Comparison of ENCODE assay signal across 8 cellular contexts in the genomic region with DNA sequence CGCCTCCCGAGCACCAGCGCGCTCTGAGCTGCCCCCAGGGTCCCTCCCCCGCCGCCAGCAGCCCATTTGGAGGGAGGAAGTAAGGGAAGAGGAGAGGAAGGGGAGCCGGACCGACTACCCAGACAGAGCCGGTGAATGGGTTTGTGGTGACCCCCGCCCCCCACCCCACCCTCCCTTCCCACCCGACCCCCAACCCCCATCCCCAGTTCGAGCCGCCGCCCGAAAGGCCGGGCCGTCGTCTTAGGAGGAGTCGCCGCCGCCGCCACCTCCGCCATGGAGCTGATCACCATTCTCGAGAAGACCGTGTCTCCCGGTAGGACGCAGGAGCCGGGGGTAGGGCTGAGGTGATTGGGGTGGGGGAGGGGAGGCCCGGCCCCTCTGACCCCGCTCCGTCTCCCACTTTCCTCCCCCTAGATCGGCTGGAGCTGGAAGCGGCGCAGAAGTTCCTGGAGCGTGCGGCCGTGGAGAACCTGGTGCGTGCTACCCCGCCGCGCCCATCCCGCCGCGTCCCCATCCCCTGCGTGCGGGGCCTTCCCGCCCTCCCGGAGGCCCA. TPM values are rescaled to one million over a fixed set of nuclear protein-coding genes. Genes with fewer than 3 reads are reported as not detected.
A peak's percentile ranks its signal among the peaks of the same experiment; 100 is the strongest.
DNase-seq lines count a peak whose midpoint lies in the region; ATAC-seq, FAIRE-seq and TF ChIP-seq lines count a peak whose summit lies in the region.

No MANE protein-coding gene starts in this region.

- no peaks in the 10 kb centered on the region for H3K27me3 Mint-ChIP-seq in activated B cell treated with CpG ODN at 0.5 μM for 24 hours
- H3K27me3 Mint-ChIP-seq in progenitor cell of endocrine pancreas = no peaks in the 10 kb centered on the region

- H3K27ac Mint-ChIP-seq in activated B cell treated with CpG ODN at 0.5 μM for 24 hours = peak overlapping the region; percentile 99
- peak overlapping the region; percentile 96 for H3K27ac Mint-ChIP-seq in progenitor cell of endocrine pancreas

- CTCF ChIA-PET in activated B cell treated with CpG ODN at 0.5 μM for 24 hours (lab: Charles Lee) = interaction anchor here (0.8 to 1.9 kb wide), 3 partner anchors 14 to 48 kb away, joined by 3 to 12 read pairs (median 7); no protein-coding TSS in a partner anchor

- no peak for DNase-seq in activated B cell treated with CpG ODN at 0.5 μM for 24 hours
- no peak for DNase-seq in fibroblast of mammary gland (ENCODE audit: low read depth)
- no peak for DNase-seq in progenitor cell of endocrine pancreas (ENCODE audit: low spot score, unreplicated experiment)
- DNase-seq in SHP77 (lab: John Stamatoyannopoulos, UW) = no peak
- DNase-seq in frontal cortex (ENCODE audit: low spot score in 2 of 2) = no peak
- DNase-seq in NCI-H128 (lab: John Stamatoyannopoulos, UW; ENCODE audit: unreplicated experiment) = no peak

- TF ChIP-seq CTCF in activated B cell treated with CpG ODN at 0.5 μM for 24 hours (IDR thresholded peaks at IDR 0.05) (no peak), fibroblast of mammary gland (conservative IDR thresholded peaks at IDR 0.05; ENCODE audit: control insufficient read depth, insufficient read depth, low read depth, low read length) (no peak), progenitor cell of endocrine pancreas (IDR thresholded peaks at IDR 0.05; ENCODE audit: unreplicated experiment) (no peak)

- H3K4me3 Mint-ChIP-seq in activated B cell treated with CpG ODN at 0.5 μM for 24 hours (peak overlapping the region; percentile 99), progenitor cell of endocrine pancreas (ENCODE audit: low read depth) (peak overlapping the region; percentile 80)

- intact Hi-C loops in activated B cell treated with CpG ODN at 0.5 μM for 24 hours (cut with micrococcal nuclease) = loop anchor here (1.0 to 10.0 kb wide), 5 partner anchors 10 to 1712 kb away; a partner anchor contains a TSS

- H3K36me3 Mint-ChIP-seq in activated B cell treated with CpG ODN at 0.5 μM for 24 hours (ENCODE audit: low read depth) (peaks cover 46% of the 10 kb centered on the region), progenitor cell of endocrine pancreas (ENCODE audit: insufficient read depth) (peaks cover 22% of the 10 kb centered on the region)

- H3K9me3 Mint-ChIP-seq in activated B cell treated with CpG ODN at 0.5 μM for 24 hours = no peaks in the 10 kb centered on the region
- no peaks in the 10 kb centered on the region for H3K9me3 Mint-ChIP-seq in progenitor cell of endocrine pancreas (ENCODE audit: low read depth)

- FAIRE-seq in frontal cortex (lab: Jason Lieb, UNC) = no peak

- ATAC-seq in HG02759 (IDR thresholded peaks at IDR 0.05; ENCODE audit: unreplicated experiment) = peak; percentile 2
- ATAC-seq in activated B cell treated with CpG ODN at 0.5 μM for 24 hours (ENCODE audit: low read depth) = peak; percentile 10

- POLR2A ChIA-PET in activated B cell treated with CpG ODN at 0.5 μM for 24 hours (lab: Charles Lee) = interaction anchor here (0.6 to 3.3 kb wide), 32 partner anchors 8 to 1455 kb away, joined by 3 to 84 read pairs (median 4); a partner anchor contains a TSS

- H3K4me3 ChIP-seq in GM08714 (ENCODE audit: low read length) = peak overlapping the region; percentile 88
- peak overlapping the region; percentile 73 for H3K4me3 ChIP-seq in fibroblast of mammary gland (ENCODE audit: control insufficient read depth, low read depth, low read length)

- H3K4me1 Mint-ChIP-seq in activated B cell treated with CpG ODN at 0.5 μM for 24 hours = peaks cover 56% of the 10 kb centered on the region
- peaks cover 38% of the 10 kb centered on the region for H3K4me1 Mint-ChIP-seq in progenitor cell of endocrine pancreas (ENCODE audit: low read depth)

RNA-seq across cellular contexts. Expression of a gene that starts 0.3 kb away (rescaled TPM):
- total RNA-seq in activated B cell treated with CpG ODN at 0.5 μM for 24 hours (361 and 365 TPM in 2 replicates), progenitor cell of endocrine pancreas (379 and 386 TPM in 2 replicates), frontal cortex (140 TPM)

RNA-seq across cellular contexts. Expression of a gene that starts 43.9 kb away (rescaled TPM):
- total RNA-seq in activated B cell treated with CpG ODN at 0.5 μM for 24 hours (3.6 and 4.1 TPM in 2 replicates), progenitor cell of endocrine pancreas (21.7 and 23.2 TPM in 2 replicates), frontal cortex (13.9 TPM)
